ENCODE assay signal across 8 cellular contexts in genomic region chr1:23168079-23168461, GRCh38. TPM values are rescaled to one million over a fixed set of nuclear protein-coding genes. Genes with fewer than 3 reads are reported as not detected.
DNase-seq lines count a peak whose midpoint lies in the region; ATAC-seq and TF ChIP-seq lines count a peak whose summit lies in the region.

No MANE protein-coding gene starts in this region.

- POLR2A ChIA-PET in activated CD8-positive, alpha-beta T cell treated with anti-CD3 and anti-CD28 coated beads for 36 hours (lab: Charles Lee), result interaction anchor here (0.6 to 2.9 kb wide), 9 partner anchors 17 to 601 kb away, joined by 3 to 11 read pairs (median 3); no protein-coding TSS in a partner anchor

- H3K27ac ChIP-seq in ovary, result peak overlapping the region; percentile 85 to 87

- no peaks in the 10 kb centered on the region for H3K36me3 Mint-ChIP-seq in activated CD8-positive, alpha-beta T cell treated with anti-CD3 and anti-CD28 coated beads for 36 hours (ENCODE audit: low read depth)

- H3K27me3 ChIP-seq in ovary, result no peaks in the 10 kb centered on the region

- H3K4me3 ChIP-seq in Jurkat, Clone E6-1 (ENCODE audit: low read length), result peak overlapping the region; percentile 85
- peak overlapping the region; percentile 95 for H3K4me3 ChIP-seq in fibroblast of villous mesenchyme (ENCODE audit: low read depth, low read length)
- H3K4me3 ChIP-seq in ovary, result peak overlapping the region; percentile 78

- intact Hi-C loops in activated CD8-positive, alpha-beta T cell treated with anti-CD3 and anti-CD28 coated beads for 36 hours (cut with micrococcal nuclease), result no loop called here
- intact Hi-C loops in ovary (cut with DNase I), result loop anchor here in 1 of 4 donors (5.0 kb wide), 1 partner anchor 46 kb away; no protein-coding TSS in a partner anchor

- no peaks in the 10 kb centered on the region for H3K27me3 Mint-ChIP-seq in activated CD8-positive, alpha-beta T cell treated with anti-CD3 and anti-CD28 coated beads for 36 hours

- ATAC-seq in activated CD8-positive, alpha-beta T cell treated with anti-CD3 and anti-CD28 coated beads for 36 hours, result peak; percentile 23

- CTCF ChIA-PET in activated CD8-positive, alpha-beta T cell treated with anti-CD3 and anti-CD28 coated beads for 36 hours (lab: Charles Lee), result interaction anchor here (1.1 to 8.8 kb wide), 4 partner anchors 16 to 69 kb away, joined by 3 to 93 read pairs (median 18); no protein-coding TSS in a partner anchor

- DNase-seq in GM03348 (ENCODE audit: low spot score) (peak; percentile 68), fibroblast of villous mesenchyme (ENCODE audit: low read depth) (no peak), ovary (peak; percentile 28 to 56 (median 49)), islet precursor cell (no peak), retina (no peak), NCI-H1436 treated with DMSO at 0.1 percent for 48 hours (lab: John Stamatoyannopoulos, UW) (no peak)
- no peak for DNase-seq in Jurkat, Clone E6-1 (ENCODE audit: low read depth, low spot score)
- peak; percentile 39 for DNase-seq in activated CD8-positive, alpha-beta T cell treated with anti-CD3 and anti-CD28 coated beads for 36 hours

- peak overlapping the region; percentile 92 for H3K27ac Mint-ChIP-seq in activated CD8-positive, alpha-beta T cell treated with anti-CD3 and anti-CD28 coated beads for 36 hours

- peak overlapping the region; percentile 97 for H3K4me3 Mint-ChIP-seq in activated CD8-positive, alpha-beta T cell treated with anti-CD3 and anti-CD28 coated beads for 36 hours

- no peaks in the 10 kb centered on the region for H3K36me3 ChIP-seq in ovary

- WGBS in ovary, 3 donors, result 0 to 1% (median 1%) methylated on average over 13 to 50 of the region's 50 CpGs

- no peak for TF ChIP-seq EP300 in ovary (IDR thresholded peaks at IDR 0.05)

- peaks cover 38% of the 10 kb centered on the region for H3K4me1 Mint-ChIP-seq in activated CD8-positive, alpha-beta T cell treated with anti-CD3 and anti-CD28 coated beads for 36 hours (ENCODE audit: low read depth)

- no peak for TF ChIP-seq POLR2A in ovary (IDR thresholded peaks at IDR 0.05)

- H3K9me3 ChIP-seq in ovary, result no peaks in the 10 kb centered on the region

- TF ChIP-seq CTCF in activated CD8-positive, alpha-beta T cell treated with anti-CD3 and anti-CD28 coated beads for 36 hours (IDR thresholded peaks at IDR 0.05), result no peak
- TF ChIP-seq CTCF in fibroblast of villous mesenchyme (IDR thresholded peaks at IDR 0.05; ENCODE audit: insufficient read depth, low read depth, low read length) (no peak), ovary (IDR thresholded peaks at IDR 0.05) (no peak)

- H3K4me1 ChIP-seq in ovary (ENCODE audit: insufficient read depth), result peaks cover 8% of the 10 kb centered on the region

- no peaks in the 10 kb centered on the region for H3K9me3 Mint-ChIP-seq in activated CD8-positive, alpha-beta T cell treated with anti-CD3 and anti-CD28 coated beads for 36 hours

RNA-seq across cellular contexts. Expression of gene LUZP1, which starts 0.6 kb away (rescaled TPM):
- 9.1 TPM for polyA plus RNA-seq in Jurkat, Clone E6-1 (2012; ENCODE audit: insufficient read depth, insufficient read length)
- 10 to 100 TPM; 14.9 to 16.0 TPM for total RNA-seq in activated CD8-positive, alpha-beta T cell treated with anti-CD3 and anti-CD28 coated beads for 36 hours
- total RNA-seq in fibroblast of villous mesenchyme, result 44.1 and 55.3 TPM in 2 replicates
- total RNA-seq in ovary, result 10 to 100 TPM in 6 of 7 donors, 1 to 10 TPM in 1; 9.4 to 30.7 (median 23.2) TPM
- 10 to 100 TPM in 1 of 2 donors, 1 to 10 TPM in 1; 6.8 to 28.5 TPM for polyA plus RNA-seq in ovary

RNA-seq across cellular contexts. Expression of gene HTR1D, which starts 49.2 kb away (rescaled TPM):
- not detected for polyA plus RNA-seq in Jurkat, Clone E6-1 (2012; ENCODE audit: insufficient read depth, insufficient read length)
- total RNA-seq in activated CD8-positive, alpha-beta T cell treated with anti-CD3 and anti-CD28 coated beads for 36 hours, result not detected
- total RNA-seq in fibroblast of villous mesenchyme, result 0.86 and 2.3 TPM in 2 replicates
- under 1 TPM in 3 of 7 donors, not detected in 4; 0.08 to 0.80 (median 0.12) TPM for total RNA-seq in ovary
- under 1 TPM in 1 of 2 donors, not detected in 1; 0.05 TPM for polyA plus RNA-seq in ovary

Comparison
In these comparisons a context has a peak if more than half of its experiments do, and no peak if none do; other contexts are left out.
1. DNase-seq: peak in GM03348 (single experiment), activated CD8-positive, alpha-beta T cell treated with anti-CD3 and anti-CD28 coated beads for 36 hours (single experiment) and ovary (5 of 5); none in Jurkat, Clone E6-1 (single experiment), fibroblast of villous mesenchyme (single experiment), islet precursor cell (single experiment), retina (single experiment) and NCI-H1436 treated with DMSO at 0.1 percent for 48 hours (single experiment).
2. Peak in every context shown above with its lines, with median percentiles within 50 percentile points of each other: H3K4me3 ChIP-seq.